Comparison of ENCODE assay signal across 11 cellular contexts in genomic region chr14:72608391-72609204, GRCh38.
A peak's percentile ranks its signal among the peaks of the same experiment; 100 is the strongest.
DNase-seq lines count a peak whose midpoint lies in the region; ATAC-seq and TF ChIP-seq lines count a peak whose summit lies in the region.
"Had no signal": no experiment of that assay in that cellular context is flagged by ENCODE, and none has a peak within 500 bp of the region (broad histone marks: within the 10 kb centered on the region; RNA-seq: fewer than 3 reads in every experiment).

No MANE protein-coding gene starts in this region.

- peak; percentile 48 for DNase-seq in activated CD8-positive, alpha-beta memory T cell treated with anti-CD3 and anti-CD28 coated beads for 24 hours
- DNase-seq in activated CD8-positive, alpha-beta memory T cell treated with anti-CD3 and anti-CD28 coated beads, Interleukin-2, amount 50 U/mL, for 4 hours: no peak
- DNase-seq in activated CD4-positive, alpha-beta memory T cell treated with anti-CD3 and anti-CD28 coated beads, Interleukin-2, amount 10 ng/mL, durations not matched to agents 7 days and 5 days: peak; percentile 14
- DNase-seq in foreskin keratinocyte: peak; percentile 91 to 97
- peak; percentile 83 for DNase-seq in stromal cell of bone marrow (ENCODE audit: low read depth)
- DNase-seq in SKM-1 treated with dmso at 0.1 percent for 144 hours (lab: John Stamatoyannopoulos, UW; ENCODE audit: unreplicated experiment): no peak
- no peak for DNase-seq in GDM1 (lab: John Stamatoyannopoulos, UW)
- DNase-seq: activated CD4-positive, CD25-positive, alpha-beta regulatory T cell treated with anti-CD3 and anti-CD28 coated beads, Interleukin-2, amount 50 U/mL, for 72 hours; AML-193; NCI-H446 had no signal

- H3K4me3 Mint-ChIP-seq in activated CD4-positive, alpha-beta memory T cell treated with anti-CD3 and anti-CD28 coated beads, Interleukin-2, amount 10 ng/mL, durations not matched to agents 7 days and 5 days: no peak overlapping the region

- no peaks in the 10 kb centered on the region for H3K9me3 Mint-ChIP-seq in activated CD4-positive, alpha-beta memory T cell treated with anti-CD3 and anti-CD28 coated beads, Interleukin-2, amount 10 ng/mL, durations not matched to agents 7 days and 5 days

- peak; percentile 47 for TF ChIP-seq CTCF in foreskin keratinocyte (conservative IDR thresholded peaks at IDR 0.05)

- H3K4me1 Mint-ChIP-seq in activated CD4-positive, alpha-beta memory T cell treated with anti-CD3 and anti-CD28 coated beads, Interleukin-2, amount 10 ng/mL, durations not matched to agents 7 days and 5 days: peaks cover 1% of the 10 kb centered on the region

- peak; percentile 98 for ATAC-seq in foreskin keratinocyte
- ATAC-seq in HG03280 (IDR thresholded peaks at IDR 0.05; ENCODE audit: unreplicated experiment): no peak

- H3K27ac ChIP-seq in foreskin keratinocyte: no peak overlapping the region

- H3K36me3 Mint-ChIP-seq in activated CD4-positive, alpha-beta memory T cell treated with anti-CD3 and anti-CD28 coated beads, Interleukin-2, amount 10 ng/mL, durations not matched to agents 7 days and 5 days (ENCODE audit: low read depth): no peaks in the 10 kb centered on the region

- peaks cover 47% of the 10 kb centered on the region for H3K27me3 Mint-ChIP-seq in activated CD4-positive, alpha-beta memory T cell treated with anti-CD3 and anti-CD28 coated beads, Interleukin-2, amount 10 ng/mL, durations not matched to agents 7 days and 5 days

- CTCF ChIA-PET in activated CD4-positive, alpha-beta memory T cell treated with anti-CD3 and anti-CD28 coated beads, Interleukin-2, amount 10 ng/mL, durations not matched to agents 7 days and 5 days (lab: Charles Lee): no interaction called here

- POLR2A ChIA-PET in activated CD4-positive, alpha-beta memory T cell treated with anti-CD3 and anti-CD28 coated beads, Interleukin-2, amount 10 ng/mL, durations not matched to agents 7 days and 5 days (lab: Charles Lee): no interaction called here

- H3K4me1 ChIP-seq in foreskin keratinocyte: peaks cover 5% of the 10 kb centered on the region

- no peaks in the 10 kb centered on the region for H3K27me3 ChIP-seq in foreskin keratinocyte

- no peak overlapping the region for H3K27ac Mint-ChIP-seq in activated CD4-positive, alpha-beta memory T cell treated with anti-CD3 and anti-CD28 coated beads, Interleukin-2, amount 10 ng/mL, durations not matched to agents 7 days and 5 days

Comparison
In these comparisons a context has a peak if more than half of its experiments do, and no peak if none do; other contexts are left out.
1. DNase-seq: peak in activated CD8-positive, alpha-beta memory T cell treated with anti-CD3 and anti-CD28 coated beads for 24 hours (single experiment), activated CD4-positive, alpha-beta memory T cell treated with anti-CD3 and anti-CD28 coated beads, Interleukin-2, amount 10 ng/mL, durations not matched to agents 7 days and 5 days (single experiment), foreskin keratinocyte (2 of 2) and stromal cell of bone marrow (single experiment); none in activated CD8-positive, alpha-beta memory T cell treated with anti-CD3 and anti-CD28 coated beads, Interleukin-2, amount 50 U/mL, for 4 hours (single experiment), SKM-1 treated with dmso at 0.1 percent for 144 hours (single experiment) and GDM1 (single experiment).